Comparison of ENCODE assay signal across 9 cellular contexts in genomic region chr2:45904267-45904921, GRCh38.
DNase-seq lines count a peak whose midpoint lies in the region; ATAC-seq and TF ChIP-seq lines count a peak whose summit lies in the region.
"Had no signal": no experiment of that assay in that cellular context is flagged by ENCODE, and none has a peak within 500 bp of the region (broad histone marks: within the 10 kb centered on the region; RNA-seq: fewer than 3 reads in every experiment).

No MANE protein-coding gene starts in this region.

- intact Hi-C loops in activated naive CD4-positive, alpha-beta T cell treated with anti-CD3 and anti-CD28 coated beads for 36 hours (cut with micrococcal nuclease) = no loop called here
- intact Hi-C loops in tibial artery (cut with DNase I; ENCODE audit: low total_unique reads) = no loop called here

- no peaks in the 10 kb centered on the region for H3K36me3 Mint-ChIP-seq in activated naive CD4-positive, alpha-beta T cell treated with anti-CD3 and anti-CD28 coated beads for 36 hours (ENCODE audit: low read depth)
- H3K36me3 Mint-ChIP-seq in stimulated activated memory B cell treated with anti-CD40 and anti-IgM and Interleukin-4, amounts not matched to agents 10 μg/mL and 1 μg/mL and 100 μg/mL, for 72 hours = peaks cover 6% of the 10 kb centered on the region
- peaks cover 11% of the 10 kb centered on the region for H3K36me3 Mint-ChIP-seq in T-cell

- H3K4me1 ChIP-seq in adipocyte (ENCODE audit: control insufficient read depth, insufficient read depth, low read length) = peaks cover 35% of the 10 kb centered on the region
- peaks cover 0 to 7% (median 0%) of the 10 kb centered on the region in 4 donors for H3K4me1 ChIP-seq in tibial artery
- peaks cover 0 to 23% (median 2%) of the 10 kb centered on the region in 4 donors for H3K4me1 ChIP-seq in tibial nerve

- H3K9me3 Mint-ChIP-seq in activated naive CD4-positive, alpha-beta T cell treated with anti-CD3 and anti-CD28 coated beads for 36 hours = no peaks in the 10 kb centered on the region
- no peaks in the 10 kb centered on the region for H3K9me3 Mint-ChIP-seq in stimulated activated memory B cell treated with anti-CD40 and anti-IgM and Interleukin-4, amounts not matched to agents 10 μg/mL and 1 μg/mL and 100 μg/mL, for 72 hours
- no peaks in the 10 kb centered on the region for H3K9me3 Mint-ChIP-seq in T-cell

- TF ChIP-seq CTCF in tibial artery (IDR thresholded peaks at IDR 0.05) = no peak
- no peak for TF ChIP-seq CTCF in tibial nerve (IDR thresholded peaks at IDR 0.05)

- H3K4me3 Mint-ChIP-seq in activated naive CD4-positive, alpha-beta T cell treated with anti-CD3 and anti-CD28 coated beads for 36 hours = no peak overlapping the region
- H3K4me3 Mint-ChIP-seq in stimulated activated memory B cell treated with anti-CD40 and anti-IgM and Interleukin-4, amounts not matched to agents 10 μg/mL and 1 μg/mL and 100 μg/mL, for 72 hours = no peak overlapping the region
- H3K4me3 Mint-ChIP-seq in T-cell = no peak overlapping the region

- WGBS in tibial nerve, 2 donors = 53 to 55% methylated on average over 14 of the region's 14 CpGs

- H3K27me3 Mint-ChIP-seq in activated naive CD4-positive, alpha-beta T cell treated with anti-CD3 and anti-CD28 coated beads for 36 hours (ENCODE audit: low read depth) = no peaks in the 10 kb centered on the region
- H3K27me3 Mint-ChIP-seq in stimulated activated memory B cell treated with anti-CD40 and anti-IgM and Interleukin-4, amounts not matched to agents 10 μg/mL and 1 μg/mL and 100 μg/mL, for 72 hours = no peaks in the 10 kb centered on the region
- no peaks in the 10 kb centered on the region for H3K27me3 Mint-ChIP-seq in T-cell

- CTCF ChIA-PET in activated naive CD4-positive, alpha-beta T cell treated with anti-CD3 and anti-CD28 coated beads for 36 hours (lab: Charles Lee) = no interaction called here
- CTCF ChIA-PET in T-cell (lab: Charles Lee) = no interaction called here

- H3K9ac ChIP-seq in adipocyte (ENCODE audit: low read length) = peak overlapping the region; percentile 63

- no peaks in the 10 kb centered on the region for H3K27me3 ChIP-seq in adipocyte (replicated peaks; ENCODE audit: control insufficient read depth, insufficient read depth, low read length)
- H3K27me3 ChIP-seq in tibial artery = no peaks in the 10 kb centered on the region
- H3K27me3 ChIP-seq in tibial nerve = no peaks in the 10 kb centered on the region

- peak in 1 of 2 donors; percentile 75 for TF ChIP-seq EP300 in tibial nerve (IDR thresholded peaks at IDR 0.05)

- H3K4me1 Mint-ChIP-seq in activated naive CD4-positive, alpha-beta T cell treated with anti-CD3 and anti-CD28 coated beads for 36 hours (ENCODE audit: low read depth) = no peaks in the 10 kb centered on the region
- peaks cover 30% of the 10 kb centered on the region for H3K4me1 Mint-ChIP-seq in stimulated activated memory B cell treated with anti-CD40 and anti-IgM and Interleukin-4, amounts not matched to agents 10 μg/mL and 1 μg/mL and 100 μg/mL, for 72 hours
- peaks cover 0 to 2% (median 0%) of the 10 kb centered on the region in 3 donors for H3K4me1 Mint-ChIP-seq in T-cell

- H3K27ac Mint-ChIP-seq in activated naive CD4-positive, alpha-beta T cell treated with anti-CD3 and anti-CD28 coated beads for 36 hours = peak overlapping the region; percentile 56
- H3K27ac Mint-ChIP-seq in stimulated activated memory B cell treated with anti-CD40 and anti-IgM and Interleukin-4, amounts not matched to agents 10 μg/mL and 1 μg/mL and 100 μg/mL, for 72 hours = peak overlapping the region; percentile 45
- no peak overlapping the region for H3K27ac Mint-ChIP-seq in T-cell

- no peak for TF ChIP-seq POLR2A in tibial nerve (IDR thresholded peaks at IDR 0.05)

- peak; percentile 50 for DNase-seq in activated naive CD4-positive, alpha-beta T cell treated with anti-CD3 and anti-CD28 coated beads for 36 hours
- no peak for DNase-seq in activated naive CD4-positive, alpha-beta T cell (lab: John Stamatoyannopoulos, UW)
- DNase-seq in adipocyte (ENCODE audit: low read depth) (no peak), tibial artery (no peak), T-cell (no peak), tibial nerve (ENCODE audit: low spot score in 2 of 2) (no peak)
- DNase-seq: islet precursor cell had no signal

- peak overlapping the region; percentile 78 for H3K4me3 ChIP-seq in adipocyte (ENCODE audit: low read length)
- H3K4me3 ChIP-seq in tibial artery = no peak overlapping the region
- H3K4me3 ChIP-seq in tibial nerve = peak overlapping the region in 1 of 4 donors; percentile 13

- H3K36me3 ChIP-seq in adipocyte (ENCODE audit: control insufficient read depth, insufficient read depth, low read length, severe bottlenecking) (no peaks in the 10 kb centered on the region), tibial artery (no peaks in the 10 kb centered on the region), tibial nerve (no peaks in the 10 kb centered on the region)

- POLR2A ChIA-PET in T-cell (lab: Charles Lee) = no interaction called here

- ATAC-seq in HG02970 (IDR thresholded peaks at IDR 0.05; ENCODE audit: low FRiP score, unreplicated experiment) (peak; percentile 48), T-cell (replicated peaks in 1 of 4) (no peak)
- peak; percentile 78 for ATAC-seq in stimulated activated memory B cell treated with anti-CD40 and anti-IgM and Interleukin-4, amounts not matched to agents 10 μg/mL and 1 μg/mL and 100 μg/mL, for 72 hours

- H3K27ac ChIP-seq in tibial artery (no peak overlapping the region), tibial nerve (peak overlapping the region in 2 of 4 donors; percentile 44 to 70)

- H3K9me3 ChIP-seq in adipocyte (ENCODE audit: control insufficient read depth, low read length) (no peaks in the 10 kb centered on the region), tibial artery (no peaks in the 10 kb centered on the region), tibial nerve (no peaks in the 10 kb centered on the region)

Comparison
In these comparisons a context has a peak if more than half of its experiments do, and no peak if none do; other contexts are left out.
1. H3K27ac Mint-ChIP-seq: peak in activated naive CD4-positive, alpha-beta T cell treated with anti-CD3 and anti-CD28 coated beads for 36 hours (single experiment) and stimulated activated memory B cell treated with anti-CD40 and anti-IgM and Interleukin-4, amounts not matched to agents 10 μg/mL and 1 μg/mL and 100 μg/mL, for 72 hours (single experiment); none in T-cell (0 of 2).
2. ATAC-seq: peak in HG02970 (single experiment) and stimulated activated memory B cell treated with anti-CD40 and anti-IgM and Interleukin-4, amounts not matched to agents 10 μg/mL and 1 μg/mL and 100 μg/mL, for 72 hours (single experiment); none in T-cell (0 of 4).